In the genomic region with DNA sequence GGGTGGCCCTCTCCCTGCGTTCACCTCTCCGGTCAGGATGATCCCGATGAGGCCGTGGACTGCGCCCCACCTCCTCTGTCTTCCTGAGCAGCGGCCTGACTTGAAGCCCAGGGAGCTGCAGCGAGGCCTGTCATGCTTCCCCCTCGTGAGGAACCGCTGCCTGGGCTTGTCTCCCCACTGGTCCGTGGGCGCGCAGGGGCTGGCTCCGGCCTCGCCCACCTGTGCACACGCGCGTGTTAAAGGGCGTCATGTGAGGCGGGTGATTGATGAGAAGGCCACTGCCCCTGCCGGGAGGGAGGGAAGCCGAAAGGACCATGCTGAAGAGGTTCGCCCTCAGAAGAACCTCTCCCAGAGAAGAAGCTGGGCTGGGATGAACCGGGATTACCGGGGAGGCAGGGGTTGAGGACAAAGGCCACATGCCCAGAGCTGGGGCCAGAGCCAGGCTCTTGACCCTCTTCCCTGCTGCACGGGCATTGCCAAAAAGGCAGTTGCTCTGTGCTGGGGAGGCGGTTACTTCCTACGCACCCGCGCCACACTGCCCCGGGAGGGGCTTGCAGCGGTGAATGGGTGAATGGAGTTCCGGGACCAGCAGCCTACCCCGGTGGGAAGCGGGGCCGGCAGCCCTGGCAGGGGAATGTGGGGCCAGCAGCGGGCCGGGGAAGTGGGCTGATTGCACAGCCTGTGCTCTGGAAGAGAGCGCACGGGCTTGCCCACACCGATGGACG, we compare ENCODE assay signal across 1 cellular context.
TF ChIP-seq lines count a peak whose summit lies in the region.

No MANE protein-coding gene starts in this region.

TF ChIP-seq in HepG2, 621 proteins besides CTCF, POLR2A, EP300 and RAD21 (continued from another document):
- TF ChIP-seq DPF2 (CRISPR knock-in tag; IDR thresholded peaks at IDR 0.05; ENCODE audit: borderline replicate concordance, low read depth) (no peak), FOXP1 (IDR thresholded peaks at IDR 0.05) (no peak), FOXP1 (CRISPR knock-in tag; IDR thresholded peaks at IDR 0.05) (no peak)
